26 cellular contexts compared by ENCODE assay signal in the genomic region with DNA sequence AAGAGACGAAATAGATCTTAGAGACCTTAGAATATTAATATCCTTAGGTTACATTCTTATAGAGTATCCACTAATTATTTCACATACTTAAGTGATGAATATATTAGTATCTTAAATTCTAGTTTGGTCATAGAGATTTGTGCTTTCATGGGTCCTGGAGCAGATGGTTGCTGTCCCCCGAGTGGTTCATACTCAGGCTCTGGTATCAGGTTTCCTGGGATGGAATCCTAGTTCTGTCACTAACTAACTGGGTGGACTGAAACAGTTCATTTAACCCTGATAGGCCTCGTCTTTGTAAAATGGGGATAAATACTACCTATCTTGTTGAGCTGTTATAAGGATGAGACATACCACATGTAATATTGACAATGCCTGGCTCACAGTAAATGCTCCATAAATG.
"Had no signal": no experiment of that assay in that cellular context is flagged by ENCODE, and none has a peak within 500 bp of the region (broad histone marks: within the 10 kb centered on the region; RNA-seq: fewer than 3 reads in every experiment).

No MANE protein-coding gene starts in this region.

- H3K4me3 Mint-ChIP-seq: activated B cell treated with CpG ODN at 0.5 μM for 24 hours; activated CD4-positive, alpha-beta T cell treated with anti-CD3 and anti-CD28 coated beads for 36 hours; activated naive CD8-positive, alpha-beta T cell treated with anti-CD3 and anti-CD28 coated beads, Interleukin-2, amount 10 ng/mL, durations not matched to agents 7 days and 5 days; activated T-cell treated with anti-CD3 and anti-CD28 coated beads, Interleukin-2, amount 50 U/mL, for 4 hours; central memory CD8-positive, alpha-beta T cell; natural killer cell treated with Interleukin-12 subunit alpha and Interleukin-12 subunit beta and Interleukin-15 and Interleukin-18, amount 100 ng/mL, for 72 hours had no signal

- H3K9me3 Mint-ChIP-seq: activated B cell treated with CpG ODN at 0.5 μM for 24 hours; activated naive CD8-positive, alpha-beta T cell treated with anti-CD3 and anti-CD28 coated beads, Interleukin-2, amount 10 ng/mL, durations not matched to agents 7 days and 5 days; activated T-cell treated with anti-CD3 and anti-CD28 coated beads, Interleukin-2, amount 50 U/mL, for 4 hours; activated T-helper 2 cell treated with anti-CD3 and anti-CD28 coated beads, Interferon-gamma antibody, Interleukin-2, Interleukin-4, amounts not matched to agents 10 μg/mL and 5 μg/mL and 100 μg/mL, durations not matched to agents 14 hours and 24 hours and 36 hours; central memory CD8-positive, alpha-beta T cell; natural killer cell treated with Interleukin-12 subunit alpha and Interleukin-12 subunit beta and Interleukin-15 and Interleukin-18, amount 100 ng/mL, for 72 hours had no signal

- H3K27ac ChIP-seq: breast epithelium, pancreas, psoas muscle, upper lobe of left lung had no signal

- H3K36me3 Mint-ChIP-seq: activated naive CD8-positive, alpha-beta T cell treated with anti-CD3 and anti-CD28 coated beads, Interleukin-2, amount 10 ng/mL, durations not matched to agents 7 days and 5 days; natural killer cell treated with Interleukin-12 subunit alpha and Interleukin-12 subunit beta and Interleukin-15 and Interleukin-18, amount 100 ng/mL, for 72 hours had no signal

- H3K27ac Mint-ChIP-seq: activated B cell treated with CpG ODN at 0.5 μM for 24 hours; activated CD4-positive, alpha-beta T cell treated with anti-CD3 and anti-CD28 coated beads for 36 hours; activated naive CD8-positive, alpha-beta T cell treated with anti-CD3 and anti-CD28 coated beads, Interleukin-2, amount 10 ng/mL, durations not matched to agents 7 days and 5 days; activated T-helper 2 cell treated with anti-CD3 and anti-CD28 coated beads, Interferon-gamma antibody, Interleukin-2, Interleukin-4, amounts not matched to agents 10 μg/mL and 5 μg/mL and 100 μg/mL, durations not matched to agents 14 hours and 24 hours and 36 hours; natural killer cell treated with Interleukin-12 subunit alpha and Interleukin-12 subunit beta and Interleukin-15 and Interleukin-18, amount 100 ng/mL, for 72 hours had no signal

- ATAC-seq: activated CD4-positive, alpha-beta T cell treated with anti-CD3 and anti-CD28 coated beads for 36 hours; activated T-cell treated with anti-CD3 and anti-CD28 coated beads, Interleukin-2, amount 50 U/mL, for 4 hours; left ventricle myocardium superior; natural killer cell treated with Interleukin-12 subunit alpha and Interleukin-12 subunit beta and Interleukin-15 and Interleukin-18, amount 100 ng/mL, for 72 hours; pancreas; psoas muscle; right cardiac atrium; stimulated activated naive CD8-positive, alpha-beta T cell treated with anti-CD3 and anti-CD28 coated beads, Interleukin-15, Interleukin-2, amounts not matched to agents 100 U/mL and 50 U/mL, for 24 hours had no signal

- H3K4me1 Mint-ChIP-seq: activated B cell treated with CpG ODN at 0.5 μM for 24 hours; activated CD4-positive, alpha-beta T cell treated with anti-CD3 and anti-CD28 coated beads for 36 hours; activated naive CD8-positive, alpha-beta T cell treated with anti-CD3 and anti-CD28 coated beads, Interleukin-2, amount 10 ng/mL, durations not matched to agents 7 days and 5 days; central memory CD8-positive, alpha-beta T cell had no signal

- H3K9me3 ChIP-seq: breast epithelium, pancreas, psoas muscle, upper lobe of left lung had no signal

- H3K36me3 ChIP-seq: breast epithelium, pancreas, upper lobe of left lung had no signal

- DNase-seq: activated B cell treated with CpG ODN at 0.5 μM for 24 hours; activated CD4-positive, alpha-beta T cell treated with anti-CD3 and anti-CD28 coated beads for 36 hours; activated CD4-positive, alpha-beta T cell treated with anti-CD3 and anti-CD28 coated beads, Interleukin-2, amount 50 U/mL, for 4 hours; activated CD8-positive, alpha-beta memory T cell treated with anti-CD3 and anti-CD28 coated beads for 24 hours; activated CD8-positive, alpha-beta memory T cell treated with anti-CD3 and anti-CD28 coated beads, Interleukin-2, amount 50 U/mL, for 4 hours; activated naive CD4-positive, alpha-beta T cell; activated naive CD8-positive, alpha-beta T cell treated with anti-CD3 and anti-CD28 coated beads, Interleukin-2, amount 10 ng/mL, durations not matched to agents 7 days and 5 days; activated T-cell treated with anti-CD3 and anti-CD28 coated beads, Interleukin-2, amount 50 U/mL, for 4 hours; amniotic stem cell; effector memory CD4-positive, alpha-beta T cell; hippocampal formation; left ventricle myocardium superior; mammary epithelial cell; midbrain; pancreas; psoas muscle; right cardiac atrium; stimulated activated CD4-positive, alpha-beta T cell treated with anti-CD3 and anti-CD28 coated beads, Interleukin-12 subunit alpha, Interleukin-12 subunit beta, amount 100 ng/mL, for 4 hours; stimulated activated CD4-positive, alpha-beta T cell treated with anti-CD3 and anti-CD28 coated beads, Interleukin-4, amount 100 ng/mL, for 4 hours; stimulated activated naive CD8-positive, alpha-beta T cell treated with anti-CD3 and anti-CD28 coated beads, Interleukin-15, Interleukin-2, amounts not matched to agents 100 U/mL and 50 U/mL, for 24 hours; T1000; upper lobe of left lung had no signal

- H3K4me3 ChIP-seq: breast epithelium, pancreas, psoas muscle, upper lobe of left lung had no signal

- H3K4me1 ChIP-seq: breast epithelium, pancreas, upper lobe of left lung had no signal

- H3K27me3 ChIP-seq: breast epithelium, pancreas, upper lobe of left lung had no signal
